In the genomic region with DNA sequence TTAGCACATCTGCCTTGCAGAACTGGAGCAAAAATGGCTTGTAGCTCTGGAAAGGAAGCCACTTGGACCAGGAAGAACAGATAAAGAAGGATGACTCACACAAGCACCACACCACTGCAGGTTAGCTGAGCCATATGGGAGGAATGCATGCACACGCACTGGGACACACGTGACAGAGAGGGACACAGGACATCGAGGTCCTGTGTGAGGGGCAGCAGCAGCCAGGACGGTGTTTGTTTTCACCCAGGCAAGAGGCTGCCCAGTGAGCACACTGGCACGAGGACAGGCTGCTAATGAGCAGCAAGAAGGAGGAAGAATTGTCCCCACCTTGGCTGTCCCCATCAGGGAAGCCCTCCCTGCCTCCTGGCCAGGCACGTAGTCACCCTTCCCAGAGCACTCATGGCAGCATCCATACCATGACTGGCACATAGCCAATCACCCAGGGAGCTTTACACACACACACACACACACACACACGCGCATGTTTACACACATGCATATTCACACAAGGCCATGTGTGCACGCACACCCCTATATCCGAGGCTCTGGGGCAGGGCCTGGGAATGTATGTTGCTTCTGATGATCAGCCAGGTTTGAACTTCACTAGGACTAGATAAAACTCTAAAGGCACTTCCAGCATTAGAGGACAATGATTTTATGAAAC, we compare ENCODE assay signal across 1 cellular context.
TF ChIP-seq lines count a peak whose summit lies in the region.

No MANE protein-coding gene starts in this region.

TF ChIP-seq in HCT116, 20 proteins besides CTCF, POLR2A, EP300 and RAD21 (continued from another document):
- TF ChIP-seq, protein P1, sequence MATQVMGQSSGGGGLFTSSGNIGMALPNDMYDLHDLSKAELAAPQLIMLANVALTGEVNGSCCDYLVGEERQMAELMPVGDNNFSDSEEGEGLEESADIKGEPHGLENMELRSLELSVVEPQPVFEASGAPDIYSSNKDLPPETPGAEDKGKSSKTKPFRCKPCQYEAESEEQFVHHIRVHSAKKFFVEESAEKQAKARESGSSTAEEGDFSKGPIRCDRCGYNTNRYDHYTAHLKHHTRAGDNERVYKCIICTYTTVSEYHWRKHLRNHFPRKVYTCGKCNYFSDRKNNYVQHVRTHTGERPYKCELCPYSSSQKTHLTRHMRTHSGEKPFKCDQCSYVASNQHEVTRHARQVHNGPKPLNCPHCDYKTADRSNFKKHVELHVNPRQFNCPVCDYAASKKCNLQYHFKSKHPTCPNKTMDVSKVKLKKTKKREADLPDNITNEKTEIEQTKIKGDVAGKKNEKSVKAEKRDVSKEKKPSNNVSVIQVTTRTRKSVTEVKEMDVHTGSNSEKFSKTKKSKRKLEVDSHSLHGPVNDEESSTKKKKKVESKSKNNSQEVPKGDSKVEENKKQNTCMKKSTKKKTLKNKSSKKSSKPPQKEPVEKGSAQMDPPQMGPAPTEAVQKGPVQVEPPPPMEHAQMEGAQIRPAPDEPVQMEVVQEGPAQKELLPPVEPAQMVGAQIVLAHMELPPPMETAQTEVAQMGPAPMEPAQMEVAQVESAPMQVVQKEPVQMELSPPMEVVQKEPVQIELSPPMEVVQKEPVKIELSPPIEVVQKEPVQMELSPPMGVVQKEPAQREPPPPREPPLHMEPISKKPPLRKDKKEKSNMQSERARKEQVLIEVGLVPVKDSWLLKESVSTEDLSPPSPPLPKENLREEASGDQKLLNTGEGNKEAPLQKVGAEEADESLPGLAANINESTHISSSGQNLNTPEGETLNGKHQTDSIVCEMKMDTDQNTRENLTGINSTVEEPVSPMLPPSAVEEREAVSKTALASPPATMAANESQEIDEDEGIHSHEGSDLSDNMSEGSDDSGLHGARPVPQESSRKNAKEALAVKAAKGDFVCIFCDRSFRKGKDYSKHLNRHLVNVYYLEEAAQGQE (IDR thresholded peaks at IDR 0.05; ENCODE audit: low read depth): no peak
- no peak for TF ChIP-seq CEBPB (IDR thresholded peaks at IDR 0.05; ENCODE audit: low read depth)
- no peak for TF ChIP-seq YY1 (IDR thresholded peaks at IDR 0.05; ENCODE audit: extremely low read depth, insufficient replicate concordance, low read depth, low read length)
- TF ChIP-seq ELF1 (IDR thresholded peaks at IDR 0.05; ENCODE audit: borderline replicate concordance, low read depth): no peak
- no peak for TF ChIP-seq ZNF274 (IDR thresholded peaks at IDR 0.05; ENCODE audit: low read depth, low read length)
- no peak for TF ChIP-seq EZH2phosphoT487 (IDR thresholded peaks at IDR 0.05; ENCODE audit: borderline replicate concordance)
- TF ChIP-seq FOSL1 (IDR thresholded peaks at IDR 0.05; ENCODE audit: low read depth): peak; percentile 89
- TF ChIP-seq, protein P2, sequence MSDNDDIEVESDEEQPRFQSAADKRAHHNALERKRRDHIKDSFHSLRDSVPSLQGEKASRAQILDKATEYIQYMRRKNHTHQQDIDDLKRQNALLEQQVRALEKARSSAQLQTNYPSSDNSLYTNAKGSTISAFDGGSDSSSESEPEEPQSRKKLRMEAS (IDR thresholded peaks at IDR 0.05): peak; percentile 97
- no peak for TF ChIP-seq EGR1 (IDR thresholded peaks at IDR 0.05; ENCODE audit: low read depth)
- no peak for TF ChIP-seq ZFX (IDR thresholded peaks at IDR 0.05)
- no peak for TF ChIP-seq EZH2 (IDR thresholded peaks at IDR 0.05)
- no peak for TF ChIP-seq SIN3A (IDR thresholded peaks at IDR 0.05; ENCODE audit: low read depth)
- TF ChIP-seq SRF (IDR thresholded peaks at IDR 0.05; ENCODE audit: low read depth): no peak
- TF ChIP-seq ATF3 (IDR thresholded peaks at IDR 0.05): no peak
- peak; percentile 86; the same call in 1 of the 2 replicates for TF ChIP-seq CBX3 (IDR thresholded peaks at IDR 0.05; ENCODE audit: low read depth)
- TF ChIP-seq, protein P3, sequence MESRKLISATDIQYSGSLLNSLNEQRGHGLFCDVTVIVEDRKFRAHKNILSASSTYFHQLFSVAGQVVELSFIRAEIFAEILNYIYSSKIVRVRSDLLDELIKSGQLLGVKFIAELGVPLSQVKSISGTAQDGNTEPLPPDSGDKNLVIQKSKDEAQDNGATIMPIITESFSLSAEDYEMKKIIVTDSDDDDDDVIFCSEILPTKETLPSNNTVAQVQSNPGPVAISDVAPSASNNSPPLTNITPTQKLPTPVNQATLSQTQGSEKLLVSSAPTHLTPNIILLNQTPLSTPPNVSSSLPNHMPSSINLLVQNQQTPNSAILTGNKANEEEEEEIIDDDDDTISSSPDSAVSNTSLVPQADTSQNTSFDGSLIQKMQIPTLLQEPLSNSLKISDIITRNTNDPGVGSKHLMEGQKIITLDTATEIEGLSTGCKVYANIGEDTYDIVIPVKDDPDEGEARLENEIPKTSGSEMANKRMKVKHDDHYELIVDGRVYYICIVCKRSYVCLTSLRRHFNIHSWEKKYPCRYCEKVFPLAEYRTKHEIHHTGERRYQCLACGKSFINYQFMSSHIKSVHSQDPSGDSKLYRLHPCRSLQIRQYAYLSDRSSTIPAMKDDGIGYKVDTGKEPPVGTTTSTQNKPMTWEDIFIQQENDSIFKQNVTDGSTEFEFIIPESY (IDR thresholded peaks at IDR 0.05; ENCODE audit: extremely low read depth, insufficient replicate concordance, low read length): no peak
